26 cellular contexts compared by ENCODE assay signal in genomic region chr9:80251778-80252177, GRCh38.
"Had no signal": no experiment of that assay in that cellular context is flagged by ENCODE, and none has a peak within 500 bp of the region (broad histone marks: within the 10 kb centered on the region; RNA-seq: fewer than 3 reads in every experiment).

No MANE protein-coding gene starts in this region.

- H3K4me1 ChIP-seq: colonic mucosa, esophagus squamous epithelium, gastrocnemius medialis, heart right ventricle, left lung, lower lobe of right lung had no signal

- H3K27ac ChIP-seq: colonic mucosa, epithelial cell of prostate, esophagus squamous epithelium, gastrocnemius medialis, heart right ventricle, left lung, lower lobe of right lung had no signal

- H3K27me3 ChIP-seq: colonic mucosa, esophagus squamous epithelium, gastrocnemius medialis, heart right ventricle, left lung had no signal

- FAIRE-seq: endometrium, islet of Langerhans, keratinocyte had no signal

- ATAC-seq: effector memory CD8-positive, alpha-beta T cell; esophagus mucosa; gastrocnemius medialis; heart right ventricle; left cardiac atrium; left lung; left ventricle myocardium superior; lower lobe of right lung; mucosa of descending colon had no signal

- H3K4me3 ChIP-seq: colonic mucosa, esophagus squamous epithelium, gastrocnemius medialis, heart right ventricle, left lung, lower lobe of right lung, mucosa of descending colon had no signal

- H3K36me3 ChIP-seq: colonic mucosa, esophagus squamous epithelium, gastrocnemius medialis, heart right ventricle, left lung, lower lobe of right lung had no signal

- H3K9me3 ChIP-seq: colonic mucosa, esophagus squamous epithelium, gastrocnemius medialis, lower lobe of right lung had no signal

- DNase-seq: colonic mucosa; cortex of kidney; effector CD8-positive, alpha-beta T cell; effector memory CD8-positive, alpha-beta T cell; endodermal cell; erythroblast; esophagus squamous epithelium; foreskin fibroblast; foreskin melanocyte; gastrocnemius medialis; glutamatergic neuron; head of caudate nucleus; heart right ventricle; hippocampal formation; left cardiac atrium; left lung; left ventricle myocardium superior; lower lobe of right lung; mesenchymal stem cell; mucosa of descending colon; naive B cell had no signal
